27 cellular contexts compared by ENCODE assay signal in the genomic region with DNA sequence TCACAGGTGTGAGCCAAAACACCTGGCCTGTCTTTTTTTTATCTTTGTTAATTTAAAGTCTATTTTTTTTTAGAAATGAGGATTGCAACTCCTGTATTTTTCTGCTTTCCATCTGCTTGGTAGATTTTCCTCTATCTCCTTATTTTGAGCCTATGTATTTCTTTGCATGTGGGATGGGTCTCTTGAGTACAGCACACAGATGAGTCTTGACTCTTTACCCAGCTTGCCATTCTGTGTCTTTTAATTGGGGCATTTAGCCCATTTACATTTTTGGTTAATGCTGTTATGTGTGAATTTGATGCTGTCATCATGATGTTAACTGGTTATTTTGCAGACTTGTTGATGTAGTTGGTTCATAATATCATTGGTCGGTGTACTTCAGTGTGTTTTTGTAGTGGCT.
DNase-seq lines count a peak whose midpoint lies in the region; TF ChIP-seq lines count a peak whose summit lies in the region.
"Had no signal": no experiment of that assay in that cellular context is flagged by ENCODE, and none has a peak within 500 bp of the region (broad histone marks: within the 10 kb centered on the region; RNA-seq: fewer than 3 reads in every experiment).

No MANE protein-coding gene starts in this region.

- H3K36me3 ChIP-seq in HEK293 (ENCODE audit: control insufficient read depth in 2 of 2, insufficient read depth in 1 of 2, low read length in 2 of 2) (no peaks in the 10 kb centered on the region), stomach (no peaks in the 10 kb centered on the region)
- H3K36me3 ChIP-seq: BE2C; BLaER1; BLaER1 treated with 17β-estradiol and CSF1 and Interleukin-3, amounts not matched to agents 10 nM and 100 nM had no signal

- H3K27ac ChIP-seq in HEK293 (ENCODE audit: extremely low read depth, low read depth, low read length) (no peak overlapping the region), stomach (no peak overlapping the region)
- H3K27ac ChIP-seq: 22Rv1; A549; BLaER1; BLaER1 treated with 17β-estradiol and CSF1 and Interleukin-3, amounts not matched to agents 10 nM and 100 nM; C4-2B had no signal

- WGBS in stomach, 5 donors = 90 to 100% (median 95%) methylated on average over 1 of the region's 1 CpG

- no peak for TF ChIP-seq POLR2A in stomach (IDR thresholded peaks at IDR 0.05)

- no peak for TF ChIP-seq EP300 in stomach (IDR thresholded peaks at IDR 0.05)

- H3K4me1 ChIP-seq in HEK293 (ENCODE audit: control insufficient read depth, insufficient read depth, low read length) = no peaks in the 10 kb centered on the region
- no peaks in the 10 kb centered on the region for H3K4me1 ChIP-seq in stomach
- H3K4me1 ChIP-seq: A549; BE2C; BLaER1; BLaER1 treated with 17β-estradiol and CSF1 and Interleukin-3, amounts not matched to agents 10 nM and 100 nM; Caco-2 had no signal

- intact Hi-C loops in stomach (cut with DNase I; ENCODE audit: low total_unique reads) = no loop called here

- no peaks in the 10 kb centered on the region for H3K9me3 ChIP-seq in HEK293 (ENCODE audit: control insufficient read depth, insufficient read depth, low read depth, low read length)
- peaks cover 0 to 22% (median 4%) of the 10 kb centered on the region in 4 donors for H3K9me3 ChIP-seq in stomach
- H3K9me3 ChIP-seq: A549, BE2C had no signal

- CTCF ChIA-PET in HEK293 (lab: Yijun Ruan, JAX) = no interaction called here

- TF ChIP-seq CTCF in HEK293 (tag by site-specific recombination; IDR thresholded peaks at IDR 0.05) (no peak), stomach (IDR thresholded peaks at IDR 0.05) (no peak)

- POLR2A ChIA-PET in HEK293 (lab: Yijun Ruan, JAX) = no interaction called here

- H3K4me3 ChIP-seq in HEK293 (ENCODE audit: low read depth, low read length) (no peak overlapping the region), stomach (no peak overlapping the region)
- H3K4me3 ChIP-seq: A549; BLaER1; BLaER1 treated with 17β-estradiol and CSF1 and Interleukin-3, amounts not matched to agents 10 nM and 100 nM had no signal

- no peaks in the 10 kb centered on the region for H3K27me3 ChIP-seq in stomach
- H3K27me3 ChIP-seq: BE2C; BLaER1; BLaER1 treated with 17β-estradiol and CSF1 and Interleukin-3, amounts not matched to agents 10 nM and 100 nM had no signal

- DNase-seq in stomach = no peak
- DNase-seq: 8988T; ACHN; AML-193; BE2C; C1 segment of cervical spinal cord; Caco-2; Calu3; CD4-positive, alpha-beta memory T cell; CD4-positive, alpha-beta T cell; CD4-positive, CD25-positive, alpha-beta regulatory T cell; CD8-positive, alpha-beta memory T cell; CD8-positive, alpha-beta T cell; COR-L47; DMS 273 treated with DMSO at 0.1 percent for 48 hours; DMS153; DMS53; DMS79; DMS79 treated with DMSO at 0.1 percent for 48 hours; DND-41; EL had no signal

TF ChIP-seq in HEK293, 187 proteins besides CTCF, POLR2A, EP300 and RAD21:
- peak; percentile 50 for TF ChIP-seq ZNF529 (tag by site-specific recombination; IDR thresholded peaks at IDR 0.05; ENCODE audit: insufficient replicate concordance)
- TF ChIP-seq ZNF549 (tag by site-specific recombination; IDR thresholded peaks at IDR 0.05) = no peak
- TF ChIP-seq SETDB1 (IDR thresholded peaks at IDR 0.05; ENCODE audit: insufficient read length, low read length) = peak; percentile 64
